8 cellular contexts compared by ENCODE assay signal in the genomic region with DNA sequence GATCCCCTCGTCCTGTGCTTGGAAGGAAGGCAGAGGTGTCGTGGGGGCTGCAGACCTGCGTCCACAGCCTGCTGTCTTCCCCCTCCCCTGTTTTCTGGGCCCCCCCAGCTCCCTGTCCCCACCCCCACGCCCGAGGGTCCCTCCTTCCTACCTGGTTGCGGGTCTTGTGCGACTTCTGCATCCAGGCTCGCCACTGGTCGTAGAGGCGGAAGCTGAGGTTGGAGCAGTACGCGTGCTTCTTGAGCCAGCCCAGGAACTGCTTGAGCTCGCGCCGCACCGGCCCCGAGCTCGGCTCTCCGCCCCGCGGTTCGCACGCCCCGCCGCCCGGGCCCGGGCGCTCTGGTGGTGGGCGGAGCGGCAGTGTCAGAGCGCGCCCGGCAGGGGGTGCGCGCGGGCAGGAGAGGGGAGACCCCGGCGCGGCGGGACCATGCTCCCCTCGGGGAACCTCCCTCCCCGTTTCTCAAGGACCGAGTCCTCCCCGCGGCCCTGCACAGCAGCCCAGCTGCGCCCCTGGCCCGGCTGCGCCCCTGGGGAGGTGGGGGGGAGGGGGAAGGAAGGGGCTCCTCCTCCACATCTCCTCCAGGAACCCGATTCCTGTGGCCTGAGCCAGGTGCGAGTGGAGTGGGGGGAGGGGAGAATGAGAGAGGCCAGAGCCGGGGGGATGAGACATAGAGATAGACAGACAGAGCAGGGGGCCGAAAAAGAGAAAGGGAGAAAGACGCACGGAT. TPM values are rescaled to one million over a fixed set of nuclear protein-coding genes. Genes with fewer than 3 reads are reported as not detected.
A peak's percentile ranks its signal among the peaks of the same experiment; 100 is the strongest.
DNase-seq lines count a peak whose midpoint lies in the region; ATAC-seq lines count a peak whose summit lies in the region.

No MANE protein-coding gene starts in this region.

- peaks cover 24% of the 10 kb centered on the region for H3K4me1 ChIP-seq in effector memory CD4-positive, alpha-beta T cell (ENCODE audit: control insufficient read depth, insufficient read depth, low read length, poor library complexity, severe bottlenecking)

- no peaks in the 10 kb centered on the region for H3K9me3 ChIP-seq in effector memory CD4-positive, alpha-beta T cell (ENCODE audit: control insufficient read depth, low read length)

- H3K27ac ChIP-seq in effector memory CD4-positive, alpha-beta T cell (ENCODE audit: insufficient read depth, low read length, poor library complexity, severe bottlenecking): peak overlapping the region; percentile 27

- peak overlapping the region; percentile 59 for H3K4me3 ChIP-seq in effector memory CD4-positive, alpha-beta T cell (ENCODE audit: insufficient read depth, low read depth, low read length, poor library complexity, severe bottlenecking)

- H3K27me3 ChIP-seq in effector memory CD4-positive, alpha-beta T cell (replicated peaks; ENCODE audit: control insufficient read depth, insufficient read depth, low read length, poor library complexity, severe bottlenecking): no peaks in the 10 kb centered on the region

- peak; percentile 49 for ATAC-seq in HG02870 (IDR thresholded peaks at IDR 0.05; ENCODE audit: unreplicated experiment)
- ATAC-seq in GM21390 (IDR thresholded peaks at IDR 0.05; ENCODE audit: unreplicated experiment): no peak

- DNase-seq in DMS53 treated with DMSO at 0.1 percent for 48 hours (lab: John Stamatoyannopoulos, UW; ENCODE audit: unreplicated experiment) (peak; percentile 44), NCI-H748 (lab: John Stamatoyannopoulos, UW; ENCODE audit: unreplicated experiment) (peak; percentile 77), mesenteric fat pad (ENCODE audit: low spot score) (peak; percentile 93)
- DNase-seq in activated CD8-positive, alpha-beta memory T cell treated with anti-CD3 and anti-CD28 coated beads for 1 hour (ENCODE audit: extremely low read depth in 1 of 2, low read depth in 1 of 2): peak; percentile 38 to 64
- peak; percentile 58 to 65 (median 59) for DNase-seq in effector memory CD4-positive, alpha-beta T cell
- DNase-seq in stimulated activated CD8-positive, alpha-beta memory T cell treated with anti-CD3 and anti-CD28 coated beads, Interleukin-15, amount 100 ng/mL, for 24 hours (ENCODE audit: low read depth): peak; percentile 52

- H3K36me3 ChIP-seq in effector memory CD4-positive, alpha-beta T cell (ENCODE audit: control insufficient read depth, insufficient read depth, low read length): no peaks in the 10 kb centered on the region

RNA-seq across cellular contexts. Expression of a gene that starts 5.7 kb away (rescaled TPM):
- 52.7 TPM for total RNA-seq in mesenteric fat pad

RNA-seq across cellular contexts. Expression of a gene that starts 12.3 kb away (rescaled TPM):
- total RNA-seq in mesenteric fat pad: 30.7 TPM

RNA-seq across cellular contexts. Expression of a gene that starts 18.4 kb away (rescaled TPM):
- 2.0 TPM for total RNA-seq in mesenteric fat pad

RNA-seq across cellular contexts. Expression of a gene that starts 22.6 kb away (rescaled TPM):
- 959 TPM for total RNA-seq in mesenteric fat pad

RNA-seq across cellular contexts. Expression of a gene that starts 36.6 kb away (rescaled TPM):
- 90.9 TPM for total RNA-seq in mesenteric fat pad
